In genomic region chr9:133112361-133113026, GRCh38 we compare ENCODE assay signal across 8 cellular contexts. TPM values are rescaled to one million over a fixed set of nuclear protein-coding genes. Genes with fewer than 3 reads are reported as not detected.
A peak's percentile ranks its signal among the peaks of the same experiment; 100 is the strongest.
DNase-seq lines count a peak whose midpoint lies in the region; ATAC-seq, FAIRE-seq and TF ChIP-seq lines count a peak whose summit lies in the region.

No MANE protein-coding gene starts in this region.

- H3K27me3 ChIP-seq in breast epithelium (no peaks in the 10 kb centered on the region), astrocyte (ENCODE audit: insufficient read depth, low read length) (no peaks in the 10 kb centered on the region), aorta (ENCODE audit: control insufficient read depth in 1 of 2, insufficient read depth in 2 of 2, low read length in 1 of 2) (no peaks in the 10 kb centered on the region), MM.1S (replicated peaks; ENCODE audit: insufficient read depth, low read length) (no peaks in the 10 kb centered on the region)

- DNase-seq in breast epithelium (ENCODE audit: low spot score in 2 of 2) (peak in 1 of 2 donors; percentile 65), MCF 10A (ENCODE audit: unreplicated experiment) (no peak), astrocyte (ENCODE audit: low read depth) (no peak), mucosa of gallbladder (ENCODE audit: low spot score) (peak; percentile 62), aorta (peak; percentile 83 to 93), RCC 7860 (ENCODE audit: low spot score) (no peak), MM.1S (no peak)

- CTCF ChIA-PET in MCF 10A (lab: Yijun Ruan, JAX) = interaction anchor here (0.5 to 8.6 kb wide), 4 partner anchors 9 to 70 kb away, joined by 5 to 132 read pairs (median 7); no protein-coding TSS in a partner anchor

- ATAC-seq in aorta (ENCODE audit: low FRiP score) = peak; percentile 35
- ATAC-seq in GM21717 (IDR thresholded peaks at IDR 0.05; ENCODE audit: unreplicated experiment) = no peak

- H3K4me1 ChIP-seq in breast epithelium (peaks cover 36 to 51% of the 10 kb centered on the region in 2 donors), astrocyte (ENCODE audit: insufficient read depth, low read length) (peaks cover 42% of the 10 kb centered on the region), aorta (ENCODE audit: control insufficient read depth in 1 of 2, insufficient read depth in 2 of 2, low read length in 2 of 2) (no peaks in the 10 kb centered on the region), MM.1S (ENCODE audit: low read length) (no peaks in the 10 kb centered on the region)

- H3K4me2 ChIP-seq in astrocyte (ENCODE audit: low read length) (peak overlapping the region; percentile 76), MM.1S (ENCODE audit: low read depth, low read length) (no peak overlapping the region)

- no peak overlapping the region for H2AFZ ChIP-seq in astrocyte (ENCODE audit: low read depth, low read length)
- H2AFZ ChIP-seq in MM.1S (ENCODE audit: low read length) = no peak overlapping the region

- H3K79me2 ChIP-seq in astrocyte (ENCODE audit: insufficient read depth, low read length) (peaks cover 47% of the 10 kb centered on the region), MM.1S (ENCODE audit: low read length) (peaks cover 6% of the 10 kb centered on the region)

- H3K4me3 Mint-ChIP-seq in MCF 10A (ENCODE audit: unreplicated experiment) = no peak overlapping the region
- no peak overlapping the region for H3K4me3 Mint-ChIP-seq in astrocyte (ENCODE audit: unreplicated experiment)

- H4K20me1 ChIP-seq in astrocyte (ENCODE audit: insufficient read depth, low read length) = peaks cover 67% of the 10 kb centered on the region
- H4K20me1 ChIP-seq in MM.1S (ENCODE audit: insufficient read depth, low read length) = no peaks in the 10 kb centered on the region

- no peak for TF ChIP-seq POLR2A in breast epithelium (IDR thresholded peaks at IDR 0.05)

- intact Hi-C loops in breast epithelium (cut with DNase I; ENCODE audit: low total_unique reads) (no loop called here), MCF 10A (cut with micrococcal nuclease) (no loop called here), aorta (cut with DNase I) (no loop called here)

- H3K9me2 ChIP-seq in MM.1S (replicated peaks; ENCODE audit: insufficient read depth, low read length) = no peaks in the 10 kb centered on the region

- H3K9me3 ChIP-seq in breast epithelium (no peaks in the 10 kb centered on the region), astrocyte (ENCODE audit: insufficient read depth, low read depth, low read length) (no peaks in the 10 kb centered on the region), aorta (ENCODE audit: control insufficient read depth, low read length) (no peaks in the 10 kb centered on the region), MM.1S (replicated peaks; ENCODE audit: insufficient read depth, low read length) (no peaks in the 10 kb centered on the region)

- no peaks in the 10 kb centered on the region for H3F3A ChIP-seq in MM.1S (ENCODE audit: insufficient read depth, low read length)

- BruUV-seq in MCF 10A (replicated peaks; lab: Mats Ljungman, UMichigan) = no TSS peak

- H3K27ac ChIP-seq in breast epithelium (peak overlapping the region; percentile 82 to 98), astrocyte (ENCODE audit: low read depth, low read length) (no peak overlapping the region), aorta (ENCODE audit: low read depth in 1 of 2, low read length in 2 of 2) (no peak overlapping the region), MM.1S (ENCODE audit: low read length) (no peak overlapping the region)

- H3K27me3 Mint-ChIP-seq in MCF 10A (ENCODE audit: insufficient read depth, unreplicated experiment) (no peaks in the 10 kb centered on the region), astrocyte (ENCODE audit: low read depth, unreplicated experiment) (no peaks in the 10 kb centered on the region)

- H3K36me3 ChIP-seq in breast epithelium (peaks cover 10% of the 10 kb centered on the region), astrocyte (ENCODE audit: insufficient read depth, low read length) (no peaks in the 10 kb centered on the region), aorta (ENCODE audit: control insufficient read depth in 1 of 2, insufficient read depth in 2 of 2, low read length in 1 of 2) (peaks cover 0 to 4% of the 10 kb centered on the region in 2 donors), MM.1S (replicated peaks; ENCODE audit: insufficient read depth, low read length) (no peaks in the 10 kb centered on the region)

- WGBS in aorta, 2 donors = 89% methylated on average over 11 of the region's 11 CpGs

- H3K9ac ChIP-seq in astrocyte (ENCODE audit: low read length) (peak overlapping the region; percentile 60), MM.1S (ENCODE audit: low read length) (no peak overlapping the region)

- FAIRE-seq in astrocyte (lab: Jason Lieb, UNC) (no peak), RCC 7860 (lab: Jason Lieb, UNC) (no peak)

- H3K27ac Mint-ChIP-seq in MCF 10A (ENCODE audit: low read depth, unreplicated experiment) (no peak overlapping the region), astrocyte (ENCODE audit: unreplicated experiment) (no peak overlapping the region)

- TF ChIP-seq CTCF in breast epithelium (IDR thresholded peaks at IDR 0.05) (no peak), MCF 10A (IDR thresholded peaks at IDR 0.05; ENCODE audit: unreplicated experiment) (no peak), astrocyte (IDR thresholded peaks at IDR 0.05; ENCODE audit: insufficient read depth, low read depth, low read length) (no peak), MM.1S (IDR thresholded peaks at IDR 0.05; ENCODE audit: low read length) (no peak)

- H3K36me3 Mint-ChIP-seq in MCF 10A (ENCODE audit: insufficient read depth, unreplicated experiment) (peaks cover 16% of the 10 kb centered on the region), astrocyte (ENCODE audit: low read depth, unreplicated experiment) (peaks cover 17% of the 10 kb centered on the region)

- POLR2A ChIA-PET in MCF 10A (lab: Yijun Ruan, JAX) = interaction anchor here (0.6 to 0.7 kb wide), 2 partner anchors 82 to 730 kb away, joined by 3 to 4 read pairs; partner anchors contain the start of gene GTF3C5

- H3K9me3 Mint-ChIP-seq in MCF 10A (ENCODE audit: unreplicated experiment) = no peaks in the 10 kb centered on the region
- H3K9me3 Mint-ChIP-seq in astrocyte (ENCODE audit: unreplicated experiment) = no peaks in the 10 kb centered on the region

- H3K4me3 ChIP-seq in breast epithelium (peak overlapping the region in 1 of 3 donors; percentile 55), astrocyte (ENCODE audit: insufficient read depth, low read depth, low read length) (no peak overlapping the region), aorta (ENCODE audit: low read length in 2 of 2) (no peak overlapping the region), MM.1S (ENCODE audit: low read length) (no peak overlapping the region)

- H3K4me1 Mint-ChIP-seq in MCF 10A (ENCODE audit: insufficient read depth, unreplicated experiment) (peaks cover 6% of the 10 kb centered on the region), astrocyte (ENCODE audit: low read depth, unreplicated experiment) (peaks cover 16% of the 10 kb centered on the region)

RNA-seq across cellular contexts. Expression of gene RALGDS, which starts 8.5 kb away (rescaled TPM):
- total RNA-seq in breast epithelium (10 to 100 TPM; 52.0 to 94.1 (median 79.3) TPM), MCF 10A (2022) (14.2 and 15.4 TPM in 2 replicates), astrocyte (41.2 and 46.6 TPM in 2 replicates), mucosa of gallbladder (50.7 TPM), aorta (10 to 100 TPM; 32.7 to 61.2 TPM)
- 10 to 100 TPM; 19.4 to 20.0 TPM for polyA plus RNA-seq in aorta

RNA-seq across cellular contexts. Expression of gene CEL, which starts 50.7 kb away (rescaled TPM):
- total RNA-seq in breast epithelium = under 1 TPM; 0.29 to 0.98 (median 0.32) TPM
- 1.4 and 1.9 TPM in 2 replicates for total RNA-seq in MCF 10A (2022)
- 2.3 and 3.4 TPM in 2 replicates for total RNA-seq in astrocyte
- 11.9 TPM for total RNA-seq in mucosa of gallbladder
- 1 to 10 TPM; 3.6 to 4.5 TPM for total RNA-seq in aorta
- polyA plus RNA-seq in aorta = 1 to 10 TPM; 1.5 to 3.9 TPM

RNA-seq across cellular contexts. Expression of gene GBGT1, which starts 51.2 kb away (rescaled TPM):
- total RNA-seq in breast epithelium (10 to 100 TPM; 14.8 to 21.3 (median 15.0) TPM), MCF 10A (2022) (not detected in 2 replicates), astrocyte (8.4 and 8.5 TPM in 2 replicates), mucosa of gallbladder (26.5 TPM), aorta (10 to 100 TPM; 12.9 to 28.9 TPM)
- 1 to 10 TPM; 2.8 to 5.5 TPM for polyA plus RNA-seq in aorta

Comparison
In these comparisons a context has a peak if more than half of its experiments do, and no peak if none do; other contexts are left out.
1. DNase-seq: peak in mucosa of gallbladder (single experiment) and aorta (2 of 2); none in MCF 10A (single experiment), astrocyte (single experiment), RCC 7860 (single experiment) and MM.1S (single experiment).
2. H3K27ac ChIP-seq: peak in breast epithelium (2 of 2); none in astrocyte (single experiment), aorta (0 of 2) and MM.1S (single experiment).